In genomic region chr7:118288098-118288497, GRCh38 we compare ENCODE assay signal across 10 cellular contexts.
DNase-seq lines count a peak whose midpoint lies in the region; ATAC-seq and TF ChIP-seq lines count a peak whose summit lies in the region.
"Had no signal": no experiment of that assay in that cellular context is flagged by ENCODE, and none has a peak within 500 bp of the region (broad histone marks: within the 10 kb centered on the region; RNA-seq: fewer than 3 reads in every experiment).

No MANE protein-coding gene starts in this region.

- peaks cover 0 to 6% of the 10 kb centered on the region in 2 donors for H3K9me3 ChIP-seq in transverse colon

- intact Hi-C loops in head of caudate nucleus (cut with DNase I) = no loop called here
- intact Hi-C loops in transverse colon (cut with DNase I; ENCODE audit: low total_unique reads) = no loop called here

- H3K27me3 ChIP-seq in transverse colon = no peaks in the 10 kb centered on the region

- H3K4me3 ChIP-seq in GM12865 (ENCODE audit: low read depth, low read length) (no peak overlapping the region), transverse colon (no peak overlapping the region)
- H3K4me3 ChIP-seq: spleen had no signal

- DNase-seq in GM12865 (ENCODE audit: low read depth) (peak; percentile 30), pons (ENCODE audit: low spot score) (no peak), head of caudate nucleus (no peak), transverse colon (no peak), omental fat pad (ENCODE audit: low spot score) (no peak)
- DNase-seq: amygdala, spleen had no signal

- no peak overlapping the region for H3K4me3 Mint-ChIP-seq in activated T-helper 17 cell treated with anti-CD3 and anti-CD28 coated beads, Interleukin-2, amount 50 U/mL, for 72 hours

- H3K27ac ChIP-seq in transverse colon = no peak overlapping the region
- H3K27ac ChIP-seq: spleen had no signal

- H3K36me3 Mint-ChIP-seq in activated T-helper 17 cell treated with anti-CD3 and anti-CD28 coated beads, Interleukin-2, amount 50 U/mL, for 72 hours (ENCODE audit: low read depth) = no peaks in the 10 kb centered on the region

- in situ Hi-C loops in transverse colon (cut with MboI; ENCODE audit: low pct_ligation_motif_present in 1 of 4, low pct_unique_long_range_greater_than_20kb in 1 of 4, low sequenced_read_pairs in 3 of 4) = no loop called here

- no peak for TF ChIP-seq POLR2A in transverse colon (IDR thresholded peaks at IDR 0.05)

- H3K9me3 Mint-ChIP-seq in activated T-helper 17 cell treated with anti-CD3 and anti-CD28 coated beads, Interleukin-2, amount 50 U/mL, for 72 hours = peaks cover 4% of the 10 kb centered on the region

- no peaks in the 10 kb centered on the region for H3K36me3 ChIP-seq in transverse colon
- H3K36me3 ChIP-seq: spleen had no signal

- H3K27me3 Mint-ChIP-seq in activated T-helper 17 cell treated with anti-CD3 and anti-CD28 coated beads, Interleukin-2, amount 50 U/mL, for 72 hours = peaks cover 25% of the 10 kb centered on the region

- no peak for TF ChIP-seq EP300 in transverse colon (IDR thresholded peaks at IDR 0.05; ENCODE audit: low read depth)

- peaks cover 11% of the 10 kb centered on the region for H3K4me1 Mint-ChIP-seq in activated T-helper 17 cell treated with anti-CD3 and anti-CD28 coated beads, Interleukin-2, amount 50 U/mL, for 72 hours

- H3K27ac Mint-ChIP-seq in activated T-helper 17 cell treated with anti-CD3 and anti-CD28 coated beads, Interleukin-2, amount 50 U/mL, for 72 hours = no peak overlapping the region

- ATAC-seq in GM21423 (IDR thresholded peaks at IDR 0.05; ENCODE audit: unreplicated experiment) (peak; percentile 80), HG03457 (IDR thresholded peaks at IDR 0.05; ENCODE audit: unreplicated experiment) (peak; percentile 85), omental fat pad (ENCODE audit: low FRiP score) (no peak)
- peak; percentile 14 for ATAC-seq in activated T-helper 17 cell treated with anti-CD3 and anti-CD28 coated beads, Interleukin-2, amount 50 U/mL, for 72 hours (replicated peaks)

- TF ChIP-seq CTCF in GM12865 (IDR thresholded peaks at IDR 0.05; ENCODE audit: insufficient read depth, low read depth, low read length, missing control alignments) (no peak), transverse colon (IDR thresholded peaks at IDR 0.05) (no peak), omental fat pad (IDR thresholded peaks at IDR 0.05) (no peak)

- no peaks in the 10 kb centered on the region for H3K4me1 ChIP-seq in transverse colon
